21 cellular contexts compared by ENCODE assay signal in the genomic region with DNA sequence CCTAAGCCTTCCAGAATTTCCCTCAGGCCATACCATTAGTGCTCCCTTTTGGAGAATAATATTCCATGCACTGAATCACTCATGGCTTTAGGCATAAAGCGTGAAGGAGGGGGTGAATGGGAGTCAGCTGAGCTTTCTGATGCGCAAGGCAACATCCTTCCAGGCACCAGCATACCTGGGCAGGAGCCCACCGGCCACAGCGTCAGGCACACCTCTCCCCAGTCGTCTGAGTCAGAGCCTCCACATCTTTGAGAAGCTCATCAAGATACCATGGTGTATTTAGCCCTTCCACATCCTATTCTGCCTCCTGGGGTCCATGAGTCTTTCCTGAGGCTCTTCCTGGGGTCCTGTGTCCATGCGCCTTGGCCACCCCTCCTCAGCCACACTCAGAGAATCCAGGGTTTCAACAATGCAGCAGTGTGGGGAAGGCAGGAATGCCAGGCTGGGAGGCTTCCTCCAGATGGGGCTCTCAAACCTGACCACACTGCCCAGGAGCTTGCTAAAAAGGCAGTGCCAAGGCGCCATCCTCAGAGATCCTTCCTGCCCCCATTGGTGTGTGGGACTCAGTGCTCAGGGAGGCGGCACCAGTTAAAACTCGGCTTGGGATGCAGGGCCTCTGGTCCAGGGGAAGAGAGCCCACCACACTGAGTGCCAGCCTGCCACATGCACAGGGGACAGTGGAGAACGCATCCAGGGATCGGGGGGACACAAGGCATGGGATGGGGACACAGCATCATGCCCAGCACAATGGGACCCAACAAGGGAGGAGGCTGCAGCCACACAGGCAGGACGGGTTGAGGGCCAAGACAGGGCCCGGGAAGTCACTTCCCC. TPM values are rescaled to one million over a fixed set of nuclear protein-coding genes. Genes with fewer than 3 reads are reported as not detected.
DNase-seq lines count a peak whose midpoint lies in the region; ATAC-seq and TF ChIP-seq lines count a peak whose summit lies in the region.
"Had no signal": no experiment of that assay in that cellular context is flagged by ENCODE, and none has a peak within 500 bp of the region (broad histone marks: within the 10 kb centered on the region; RNA-seq: fewer than 3 reads in every experiment).

No MANE protein-coding gene starts in this region.

- TF ChIP-seq POLR2A in breast epithelium (IDR thresholded peaks at IDR 0.05), result no peak

- no peak overlapping the region for H3K4me3 ChIP-seq in breast epithelium
- H3K4me3 ChIP-seq: dorsolateral prefrontal cortex, esophagus squamous epithelium, GM23338, SJCRH30 had no signal

- intact Hi-C loops in breast epithelium (cut with DNase I; ENCODE audit: low total_unique reads), result no loop called here

- no peaks in the 10 kb centered on the region for H3K27me3 Mint-ChIP-seq in activated T-cell treated with anti-CD3 and anti-CD28 coated beads, Interleukin-2, amount 50 U/mL, for 72 hours (ENCODE audit: low read depth)
- H3K27me3 Mint-ChIP-seq in chondrocyte (ENCODE audit: low read depth) (peaks cover 49% of the 10 kb centered on the region), type B pancreatic cell (peaks cover 44% of the 10 kb centered on the region)
- H3K27me3 Mint-ChIP-seq: activated T-helper 17 cell treated with anti-CD3 and anti-CD28 coated beads, Interleukin-2, amount 50 U/mL, for 72 hours had no signal

- H3K4me3 Mint-ChIP-seq in activated T-cell treated with anti-CD3 and anti-CD28 coated beads, Interleukin-2, amount 50 U/mL, for 72 hours, result no peak overlapping the region
- H3K4me3 Mint-ChIP-seq in chondrocyte (ENCODE audit: unreplicated experiment) (no peak overlapping the region), type B pancreatic cell (no peak overlapping the region)
- H3K4me3 Mint-ChIP-seq: activated CD4-positive, alpha-beta T cell treated with anti-CD3 and anti-CD28 coated beads, Interleukin-2, amount 10 ng/mL, durations not matched to agents 24 days and 14 days; activated T-helper 17 cell treated with anti-CD3 and anti-CD28 coated beads, Interleukin-2, amount 50 U/mL, for 72 hours; brain; CD4-positive, alpha-beta T cell; GM23338 had no signal

- no peaks in the 10 kb centered on the region for H3K4me1 ChIP-seq in breast epithelium
- H3K4me1 ChIP-seq: SJCRH30 had no signal

- peaks cover 14% of the 10 kb centered on the region for H3K4me1 Mint-ChIP-seq in activated T-cell treated with anti-CD3 and anti-CD28 coated beads, Interleukin-2, amount 50 U/mL, for 72 hours (ENCODE audit: low read depth)
- H3K4me1 Mint-ChIP-seq in chondrocyte (ENCODE audit: low read depth) (no peaks in the 10 kb centered on the region), type B pancreatic cell (ENCODE audit: unreplicated experiment) (no peaks in the 10 kb centered on the region)
- H3K4me1 Mint-ChIP-seq: brain had no signal

- H3K27ac Mint-ChIP-seq in activated T-cell treated with anti-CD3 and anti-CD28 coated beads, Interleukin-2, amount 50 U/mL, for 72 hours, result no peak overlapping the region
- H3K27ac Mint-ChIP-seq in chondrocyte (ENCODE audit: unreplicated experiment) (no peak overlapping the region), type B pancreatic cell (no peak overlapping the region)
- H3K27ac Mint-ChIP-seq: activated CD4-positive, alpha-beta T cell treated with anti-CD3 and anti-CD28 coated beads, Interleukin-2, amount 10 ng/mL, durations not matched to agents 24 days and 14 days; activated T-helper 17 cell treated with anti-CD3 and anti-CD28 coated beads, Interleukin-2, amount 50 U/mL, for 72 hours; brain; CD4-positive, alpha-beta T cell; GM23338 had no signal

- peaks cover 4 to 5% of the 10 kb centered on the region in 2 donors for H3K9me3 Mint-ChIP-seq in activated T-cell treated with anti-CD3 and anti-CD28 coated beads, Interleukin-2, amount 50 U/mL, for 72 hours
- H3K9me3 Mint-ChIP-seq in chondrocyte (ENCODE audit: low read depth) (peaks cover 9% of the 10 kb centered on the region), type B pancreatic cell (peaks cover 5% of the 10 kb centered on the region)
- H3K9me3 Mint-ChIP-seq: activated T-helper 17 cell treated with anti-CD3 and anti-CD28 coated beads, Interleukin-2, amount 50 U/mL, for 72 hours had no signal

- H3K36me3 Mint-ChIP-seq in activated T-cell treated with anti-CD3 and anti-CD28 coated beads, Interleukin-2, amount 50 U/mL, for 72 hours (ENCODE audit: insufficient read depth in 2 of 2), result peaks cover 3 to 7% of the 10 kb centered on the region in 2 donors
- H3K36me3 Mint-ChIP-seq in chondrocyte (ENCODE audit: low read depth) (peaks cover under 1% of the 10 kb centered on the region), type B pancreatic cell (no peaks in the 10 kb centered on the region)
- H3K36me3 Mint-ChIP-seq: brain had no signal

- no peaks in the 10 kb centered on the region for H3K36me3 ChIP-seq in breast epithelium
- H3K36me3 ChIP-seq: esophagus squamous epithelium, SJCRH30 had no signal

- no peak overlapping the region for H3K27ac ChIP-seq in breast epithelium
- H3K27ac ChIP-seq: dorsolateral prefrontal cortex, esophagus squamous epithelium, SJCRH30 had no signal

- H3K9me3 ChIP-seq in breast epithelium, result no peaks in the 10 kb centered on the region
- H3K9me3 ChIP-seq: SJCRH30 had no signal

- TF ChIP-seq CTCF in chondrocyte (IDR thresholded peaks at IDR 0.05) (no peak), type B pancreatic cell (conservative IDR thresholded peaks at IDR 0.05) (no peak), breast epithelium (IDR thresholded peaks at IDR 0.05) (no peak)

- peaks cover 0 to 12% of the 10 kb centered on the region in 2 donors for H3K27me3 ChIP-seq in breast epithelium
- H3K27me3 ChIP-seq: SJCRH30 had no signal

- no peak for ATAC-seq in activated T-cell treated with anti-CD3 and anti-CD28 coated beads, Interleukin-2, amount 50 U/mL, for 72 hours (replicated peaks in 1 of 2)
- no peak for ATAC-seq in GM18502 (IDR thresholded peaks at IDR 0.05; ENCODE audit: poor library complexity, unreplicated experiment)
- ATAC-seq: activated T-helper 17 cell treated with anti-CD3 and anti-CD28 coated beads, Interleukin-2, amount 50 U/mL, for 72 hours; GM23338 had no signal

- peak; percentile 14 for DNase-seq in activated T-cell treated with anti-CD3 and anti-CD28 coated beads, Interleukin-2, amount 50 U/mL, for 1 hour
- no peak for DNase-seq in activated T-cell treated with anti-CD3 and anti-CD28 coated beads, Interleukin-2, amount 50 U/mL, for 72 hours
- DNase-seq in chondrocyte (ENCODE audit: low spot score), result peak; percentile 68
- peak; percentile 57 for DNase-seq in mesenteric fat pad (ENCODE audit: low spot score)
- peak; percentile 53 for DNase-seq in type B pancreatic cell (ENCODE audit: extremely low spot score, unreplicated experiment)
- DNase-seq in amniotic stem cell (lab: John Stamatoyannopoulos, UW), result no peak
- DNase-seq in breast epithelium (ENCODE audit: low spot score in 2 of 2), result no peak
- DNase-seq: activated CD4-positive, alpha-beta T cell treated with anti-CD3 and anti-CD28 coated beads, Interleukin-2, amount 10 ng/mL, durations not matched to agents 24 days and 14 days; esophagus squamous epithelium; kidney glomerular epithelial cell; NCI-H146; NCI-H2227 treated with DMSO at 0.1 percent for 48 hours; SJCRH30; T-helper 9 cell had no signal

RNA-seq across cellular contexts. Expression of a gene that starts 31.6 kb away (rescaled TPM):
- 1 to 10 TPM; 1.7 TPM for total RNA-seq in activated T-cell treated with anti-CD3 and anti-CD28 coated beads, Interleukin-2, amount 50 U/mL, for 72 hours
- total RNA-seq in chondrocyte (0.05 to 0.18 TPM in 2 of 3 replicates, not detected in the other), mesenteric fat pad (1.8 TPM), type B pancreatic cell (ENCODE audit: low replicate concordance) (0.90 and 1.3 TPM in 2 replicates), breast epithelium (10 to 100 TPM in 2 of 3 donors, 1 to 10 TPM in 1; 1.1 to 15.8 (median 11.5) TPM)
- total RNA-seq: Daoy, SJCRH30 had no signal

Comparison
In these comparisons a context has a peak if more than half of its experiments do, and no peak if none do; other contexts are left out.
1. DNase-seq: peak in activated T-cell treated with anti-CD3 and anti-CD28 coated beads, Interleukin-2, amount 50 U/mL, for 1 hour (single experiment), chondrocyte (single experiment), mesenteric fat pad (single experiment) and type B pancreatic cell (single experiment); none in activated T-cell treated with anti-CD3 and anti-CD28 coated beads, Interleukin-2, amount 50 U/mL, for 72 hours (0 of 2), amniotic stem cell (single experiment) and breast epithelium (0 of 2).